ENCODE assay signal across 1 cellular context in the genomic region with DNA sequence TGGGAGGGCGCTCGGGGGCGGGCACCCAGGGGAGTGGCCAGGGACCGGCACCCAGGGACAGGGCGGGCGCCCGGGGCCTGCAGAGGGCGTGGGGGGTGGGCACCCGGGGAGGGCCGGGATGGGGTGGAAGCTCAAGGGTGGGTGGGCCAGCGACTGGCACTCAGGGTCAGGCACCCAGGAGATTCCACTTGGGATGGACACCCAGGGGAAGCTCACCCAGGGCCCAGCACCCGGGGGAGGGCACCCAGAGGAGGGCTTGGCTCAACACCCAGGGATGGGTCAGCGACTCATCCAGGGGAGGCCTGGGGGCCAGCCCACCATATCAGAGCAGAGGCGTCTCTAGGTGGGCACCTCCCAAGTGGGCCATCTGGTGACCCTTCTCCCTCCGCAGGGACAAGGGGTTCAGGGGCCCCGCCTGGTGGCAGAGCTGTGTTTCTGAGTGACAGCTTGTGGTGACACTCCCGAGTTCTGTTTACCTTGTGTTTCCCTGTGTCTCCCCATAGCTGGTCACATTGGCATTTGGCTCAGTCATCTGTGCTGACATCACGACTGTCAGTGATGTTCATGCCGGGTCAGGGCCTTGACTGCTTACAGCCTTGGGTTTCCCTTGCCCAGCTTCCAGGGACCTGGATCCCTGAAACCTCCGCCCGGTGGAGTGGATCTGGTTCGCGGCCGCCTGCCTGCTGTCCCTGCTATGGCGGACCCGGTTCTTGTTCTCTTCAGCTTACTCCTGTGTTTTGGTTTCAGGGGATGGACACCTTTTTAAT.
TF ChIP-seq lines count a peak whose summit lies in the region.

No MANE protein-coding gene starts in this region.

TF ChIP-seq in HepG2, 621 proteins besides CTCF, POLR2A, EP300 and RAD21 (continues in another document):
- TF ChIP-seq BORCS8-MEF2B (CRISPR knock-in tag; IDR thresholded peaks at IDR 0.05) = 0 out of 2 replicates have a peak, but pooled peaks have one; percentile 46
- no peak for TF ChIP-seq THYN1 (CRISPR knock-in tag; IDR thresholded peaks at IDR 0.05; ENCODE audit: borderline replicate concordance, low read depth)
- TF ChIP-seq, protein P1, sequence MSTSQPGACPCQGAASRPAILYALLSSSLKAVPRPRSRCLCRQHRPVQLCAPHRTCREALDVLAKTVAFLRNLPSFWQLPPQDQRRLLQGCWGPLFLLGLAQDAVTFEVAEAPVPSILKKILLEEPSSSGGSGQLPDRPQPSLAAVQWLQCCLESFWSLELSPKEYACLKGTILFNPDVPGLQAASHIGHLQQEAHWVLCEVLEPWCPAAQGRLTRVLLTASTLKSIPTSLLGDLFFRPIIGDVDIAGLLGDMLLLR (CRISPR knock-in tag; IDR thresholded peaks at IDR 0.05) = no peak
- TF ChIP-seq ZSCAN21 (CRISPR knock-in tag; IDR thresholded peaks at IDR 0.05; ENCODE audit: borderline replicate concordance) = 0 out of 2 replicates have a peak, but pooled peaks have one; percentile 14
- TF ChIP-seq ZNF720 (CRISPR knock-in tag; IDR thresholded peaks at IDR 0.05) = no peak
- TF ChIP-seq TGIF2 (CRISPR knock-in tag; IDR thresholded peaks at IDR 0.05) = peak; percentile 94
- 0 out of 2 replicates have a peak, but pooled peaks have one; percentile 18 for TF ChIP-seq KDM4B (CRISPR knock-in tag; IDR thresholded peaks at IDR 0.05)
- TF ChIP-seq KDM2A (CRISPR knock-in tag; IDR thresholded peaks at IDR 0.05; ENCODE audit: borderline replicate concordance, low read depth) = peak; percentile 47; the same call in 1 of the 2 replicates
- TF ChIP-seq ZBTB21 (CRISPR knock-in tag; IDR thresholded peaks at IDR 0.05) = peak; percentile 86
- peak; percentile 18; the same call in 1 of the 2 replicates for TF ChIP-seq NR2C2 (CRISPR knock-in tag; IDR thresholded peaks at IDR 0.05; ENCODE audit: borderline replicate concordance)
- TF ChIP-seq SAP130 (CRISPR knock-in tag; IDR thresholded peaks at IDR 0.05; ENCODE audit: low read depth) = peak; percentile 94
- 0 out of 2 replicates have a peak, but pooled peaks have one; percentile 24 for TF ChIP-seq ZNF607 (CRISPR knock-in tag; IDR thresholded peaks at IDR 0.05; ENCODE audit: borderline replicate concordance)
- 0 out of 2 replicates have a peak, but pooled peaks have one; percentile 4 for TF ChIP-seq NAIF1 (CRISPR knock-in tag; IDR thresholded peaks at IDR 0.05; ENCODE audit: borderline replicate concordance)
- TF ChIP-seq HOXA3 (CRISPR knock-in tag; IDR thresholded peaks at IDR 0.05) = peak; percentile 32; the same call in 1 of the 2 replicates
- 0 out of 2 replicates have a peak, but pooled peaks have one; percentile 23 for TF ChIP-seq ZNF567 (CRISPR knock-in tag; IDR thresholded peaks at IDR 0.05; ENCODE audit: borderline replicate concordance)
- peak; percentile 69 for TF ChIP-seq SRSF1 (optimal IDR thresholded peaks at IDR 0.05; ENCODE audit: low read depth, low read length)
- TF ChIP-seq, protein P2, sequence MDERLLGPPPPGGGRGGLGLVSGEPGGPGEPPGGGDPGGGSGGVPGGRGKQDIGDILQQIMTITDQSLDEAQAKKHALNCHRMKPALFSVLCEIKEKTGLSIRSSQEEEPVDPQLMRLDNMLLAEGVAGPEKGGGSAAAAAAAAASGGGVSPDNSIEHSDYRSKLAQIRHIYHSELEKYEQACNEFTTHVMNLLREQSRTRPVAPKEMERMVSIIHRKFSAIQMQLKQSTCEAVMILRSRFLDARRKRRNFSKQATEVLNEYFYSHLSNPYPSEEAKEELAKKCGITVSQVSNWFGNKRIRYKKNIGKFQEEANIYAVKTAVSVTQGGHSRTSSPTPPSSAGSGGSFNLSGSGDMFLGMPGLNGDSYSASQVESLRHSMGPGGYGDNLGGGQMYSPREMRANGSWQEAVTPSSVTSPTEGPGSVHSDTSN (CRISPR knock-in tag; IDR thresholded peaks at IDR 0.05) = peak; percentile 86
- TF ChIP-seq FOXA3 (CRISPR knock-in tag; IDR thresholded peaks at IDR 0.05) = peak; percentile 78
- no peak for TF ChIP-seq ATF7 (IDR thresholded peaks at IDR 0.05)
- 0 out of 2 replicates have a peak, but pooled peaks have one; percentile 14 for TF ChIP-seq ATF7 (CRISPR knock-in tag; IDR thresholded peaks at IDR 0.05)
- TF ChIP-seq, protein P3, sequence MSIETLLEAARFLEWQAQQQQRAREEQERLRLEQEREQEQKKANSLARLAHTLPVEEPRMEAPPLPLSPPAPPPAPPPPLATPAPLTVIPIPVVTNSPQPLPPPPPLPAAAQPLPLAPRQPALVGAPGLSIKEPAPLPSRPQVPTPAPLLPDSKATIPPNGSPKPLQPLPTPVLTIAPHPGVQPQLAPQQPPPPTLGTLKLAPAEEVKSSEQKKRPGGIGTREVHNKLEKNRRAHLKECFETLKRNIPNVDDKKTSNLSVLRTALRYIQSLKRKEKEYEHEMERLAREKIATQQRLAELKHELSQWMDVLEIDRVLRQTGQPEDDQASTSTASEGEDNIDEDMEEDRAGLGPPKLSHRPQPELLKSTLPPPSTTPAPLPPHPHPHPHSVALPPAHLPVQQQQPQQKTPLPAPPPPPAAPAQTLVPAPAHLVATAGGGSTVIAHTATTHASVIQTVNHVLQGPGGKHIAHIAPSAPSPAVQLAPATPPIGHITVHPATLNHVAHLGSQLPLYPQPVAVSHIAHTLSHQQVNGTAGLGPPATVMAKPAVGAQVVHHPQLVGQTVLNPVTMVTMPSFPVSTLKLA (IDR thresholded peaks at IDR 0.05) = peak; percentile 37; the same call in 1 of the 2 replicates
- peak; percentile 7; the same call in 1 of the 2 replicates for TF ChIP-seq ZSCAN31 (CRISPR knock-in tag; IDR thresholded peaks at IDR 0.05; ENCODE audit: low read depth)
- peak; percentile 78; the same call in 1 of the 2 replicates for TF ChIP-seq CREB1 (IDR thresholded peaks at IDR 0.05)
- TF ChIP-seq CREB1 (CRISPR knock-in tag; IDR thresholded peaks at IDR 0.05) = no peak; the same call in 1 of the 2 replicates
- no peak for TF ChIP-seq MLLT10 (CRISPR knock-in tag; IDR thresholded peaks at IDR 0.05)
- no peak for TF ChIP-seq FOXA1 (IDR thresholded peaks at IDR 0.05)
- TF ChIP-seq FOXA1 (CRISPR knock-in tag; IDR thresholded peaks at IDR 0.05) = peak; percentile 87
- no peak for TF ChIP-seq ZNF143 (CRISPR knock-in tag; IDR thresholded peaks at IDR 0.05)
- TF ChIP-seq TBX2 (CRISPR knock-in tag; IDR thresholded peaks at IDR 0.05; ENCODE audit: borderline replicate concordance) = peak; percentile 33; the same call in 1 of the 2 replicates
- TF ChIP-seq, protein P4, sequence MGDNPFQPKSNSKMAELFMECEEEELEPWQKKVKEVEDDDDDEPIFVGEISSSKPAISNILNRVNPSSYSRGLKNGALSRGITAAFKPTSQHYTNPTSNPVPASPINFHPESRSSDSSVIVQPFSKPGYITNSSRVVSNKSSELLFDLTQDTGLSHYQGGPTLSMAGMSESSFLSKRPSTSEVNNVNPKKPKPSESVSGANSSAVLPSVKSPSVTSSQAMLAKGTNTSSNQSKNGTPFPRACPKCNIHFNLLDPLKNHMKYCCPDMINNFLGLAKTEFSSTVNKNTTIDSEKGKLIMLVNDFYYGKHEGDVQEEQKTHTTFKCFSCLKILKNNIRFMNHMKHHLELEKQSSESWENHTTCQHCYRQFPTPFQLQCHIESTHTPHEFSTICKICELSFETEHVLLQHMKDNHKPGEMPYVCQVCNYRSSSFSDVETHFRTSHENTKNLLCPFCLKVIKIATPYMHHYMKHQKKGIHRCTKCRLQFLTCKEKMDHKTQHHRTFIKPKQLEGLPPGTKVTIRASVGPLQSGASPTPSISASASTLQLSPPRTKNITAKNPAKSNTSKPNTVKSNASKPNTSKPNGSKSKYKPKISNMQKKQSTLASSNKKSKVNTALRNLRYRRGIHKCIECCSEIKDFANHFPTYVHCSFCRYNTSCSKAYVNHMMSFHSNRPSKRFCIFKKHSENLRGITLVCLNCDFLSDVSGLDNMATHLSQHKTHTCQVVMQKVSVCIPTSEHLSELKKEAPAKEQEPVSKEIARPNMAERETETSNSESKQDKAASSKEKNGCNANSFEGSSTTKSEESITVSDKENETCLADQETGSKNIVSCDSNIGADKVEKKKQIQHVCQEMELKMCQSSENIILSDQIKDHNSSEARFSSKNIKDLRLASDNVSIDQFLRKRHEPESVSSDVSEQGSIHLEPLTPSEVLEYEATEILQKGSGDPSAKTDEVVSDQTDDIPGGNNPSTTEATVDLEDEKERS (CRISPR knock-in tag; IDR thresholded peaks at IDR 0.05) = 0 out of 2 replicates have a peak, but pooled peaks have one; percentile 50
- 0 out of 2 replicates have a peak, but pooled peaks have one; percentile 17 for TF ChIP-seq BRD4 (CRISPR knock-in tag; IDR thresholded peaks at IDR 0.05)
- TF ChIP-seq, protein P5, sequence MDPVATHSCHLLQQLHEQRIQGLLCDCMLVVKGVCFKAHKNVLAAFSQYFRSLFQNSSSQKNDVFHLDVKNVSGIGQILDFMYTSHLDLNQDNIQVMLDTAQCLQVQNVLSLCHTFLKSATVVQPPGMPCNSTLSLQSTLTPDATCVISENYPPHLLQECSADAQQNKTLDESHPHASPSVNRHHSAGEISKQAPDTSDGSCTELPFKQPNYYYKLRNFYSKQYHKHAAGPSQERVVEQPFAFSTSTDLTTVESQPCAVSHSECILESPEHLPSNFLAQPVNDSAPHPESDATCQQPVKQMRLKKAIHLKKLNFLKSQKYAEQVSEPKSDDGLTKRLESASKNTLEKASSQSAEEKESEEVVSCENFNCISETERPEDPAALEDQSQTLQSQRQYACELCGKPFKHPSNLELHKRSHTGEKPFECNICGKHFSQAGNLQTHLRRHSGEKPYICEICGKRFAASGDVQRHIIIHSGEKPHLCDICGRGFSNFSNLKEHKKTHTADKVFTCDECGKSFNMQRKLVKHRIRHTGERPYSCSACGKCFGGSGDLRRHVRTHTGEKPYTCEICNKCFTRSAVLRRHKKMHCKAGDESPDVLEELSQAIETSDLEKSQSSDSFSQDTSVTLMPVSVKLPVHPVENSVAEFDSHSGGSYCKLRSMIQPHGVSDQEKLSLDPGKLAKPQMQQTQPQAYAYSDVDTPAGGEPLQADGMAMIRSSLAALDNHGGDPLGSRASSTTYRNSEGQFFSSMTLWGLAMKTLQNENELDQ (CRISPR knock-in tag; IDR thresholded peaks at IDR 0.05; ENCODE audit: borderline replicate concordance) = no peak
- TF ChIP-seq SALL1 (CRISPR knock-in tag; IDR thresholded peaks at IDR 0.05) = peak; percentile 18; the same call in 1 of the 2 replicates
- peak; percentile 69 for TF ChIP-seq HDAC1 (CRISPR knock-in tag; IDR thresholded peaks at IDR 0.05)
- 0 out of 2 replicates have a peak, but pooled peaks have one; percentile 27 for TF ChIP-seq ZNF543 (CRISPR knock-in tag; IDR thresholded peaks at IDR 0.05)
- TF ChIP-seq MXI1 (IDR thresholded peaks at IDR 0.05; ENCODE audit: borderline replicate concordance, low read depth, low read length) = peak; percentile 65; the same call in 1 of the 3 replicates
- peak; percentile 50; the same call in 1 of the 2 replicates for TF ChIP-seq RXRA (CRISPR knock-in tag; IDR thresholded peaks at IDR 0.05)
- TF ChIP-seq, protein P6, sequence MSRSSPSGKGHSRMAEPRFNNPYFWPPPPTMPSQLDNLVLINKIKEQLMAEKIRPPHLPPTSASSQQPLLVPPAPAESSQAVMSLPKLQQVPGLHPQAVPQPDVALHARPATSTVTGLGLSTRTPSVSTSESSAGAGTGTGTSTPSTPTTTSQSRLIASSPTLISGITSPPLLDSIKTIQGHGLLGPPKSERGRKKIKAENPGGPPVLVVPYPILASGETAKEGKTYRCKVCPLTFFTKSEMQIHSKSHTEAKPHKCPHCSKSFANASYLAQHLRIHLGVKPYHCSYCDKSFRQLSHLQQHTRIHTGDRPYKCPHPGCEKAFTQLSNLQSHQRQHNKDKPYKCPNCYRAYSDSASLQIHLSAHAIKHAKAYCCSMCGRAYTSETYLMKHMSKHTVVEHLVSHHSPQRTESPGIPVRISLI (CRISPR knock-in tag; IDR thresholded peaks at IDR 0.05; ENCODE audit: borderline replicate concordance) = no peak
- TF ChIP-seq NR2F6 (IDR thresholded peaks at IDR 0.05) = no peak
- TF ChIP-seq NR2F6 (CRISPR knock-in tag; IDR thresholded peaks at IDR 0.05) = 0 out of 2 replicates have a peak, but pooled peaks have one; percentile 40
- TF ChIP-seq, protein P7, sequence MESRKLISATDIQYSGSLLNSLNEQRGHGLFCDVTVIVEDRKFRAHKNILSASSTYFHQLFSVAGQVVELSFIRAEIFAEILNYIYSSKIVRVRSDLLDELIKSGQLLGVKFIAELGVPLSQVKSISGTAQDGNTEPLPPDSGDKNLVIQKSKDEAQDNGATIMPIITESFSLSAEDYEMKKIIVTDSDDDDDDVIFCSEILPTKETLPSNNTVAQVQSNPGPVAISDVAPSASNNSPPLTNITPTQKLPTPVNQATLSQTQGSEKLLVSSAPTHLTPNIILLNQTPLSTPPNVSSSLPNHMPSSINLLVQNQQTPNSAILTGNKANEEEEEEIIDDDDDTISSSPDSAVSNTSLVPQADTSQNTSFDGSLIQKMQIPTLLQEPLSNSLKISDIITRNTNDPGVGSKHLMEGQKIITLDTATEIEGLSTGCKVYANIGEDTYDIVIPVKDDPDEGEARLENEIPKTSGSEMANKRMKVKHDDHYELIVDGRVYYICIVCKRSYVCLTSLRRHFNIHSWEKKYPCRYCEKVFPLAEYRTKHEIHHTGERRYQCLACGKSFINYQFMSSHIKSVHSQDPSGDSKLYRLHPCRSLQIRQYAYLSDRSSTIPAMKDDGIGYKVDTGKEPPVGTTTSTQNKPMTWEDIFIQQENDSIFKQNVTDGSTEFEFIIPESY (CRISPR knock-in tag; IDR thresholded peaks at IDR 0.05) = peak; percentile 76; the same call in 1 of the 2 replicates
- peak; percentile 61 for TF ChIP-seq FOXO1 (CRISPR knock-in tag; IDR thresholded peaks at IDR 0.05)
- no peak; the same call in 1 of the 2 replicates for TF ChIP-seq PHF8 (CRISPR knock-in tag; IDR thresholded peaks at IDR 0.05)
